8 cellular contexts compared by ENCODE assay signal in genomic region chr3:128727485-128727884, GRCh38. TPM values are rescaled to one million over a fixed set of nuclear protein-coding genes. Genes with fewer than 3 reads are reported as not detected.
DNase-seq lines count a peak whose midpoint lies in the region; ATAC-seq and TF ChIP-seq lines count a peak whose summit lies in the region.

No MANE protein-coding gene starts in this region.

- no peaks in the 10 kb centered on the region for H3K9me2 ChIP-seq in MM.1S (replicated peaks; ENCODE audit: insufficient read depth, low read length)

- H3K9me3 Mint-ChIP-seq in natural killer cell treated with Interleukin-12 subunit alpha and Interleukin-12 subunit beta and Interleukin-15 and Interleukin-18, amount 100 ng/mL, for 72 hours: no peaks in the 10 kb centered on the region

- no peaks in the 10 kb centered on the region for H3F3A ChIP-seq in MM.1S (ENCODE audit: insufficient read depth, low read length)

- DNase-seq in BE2C (no peak), MM.1S (no peak), SW 1271 (lab: John Stamatoyannopoulos, UW) (no peak), HPDE6-E6E7 (ENCODE audit: extremely low spot score) (no peak), NCI-H526 (lab: John Stamatoyannopoulos, UW) (no peak)
- no peak for DNase-seq in natural killer cell treated with Interleukin-12 subunit alpha and Interleukin-12 subunit beta and Interleukin-15 and Interleukin-18, amount 100 ng/mL, for 72 hours (ENCODE audit: low spot score)

- H3K4me2 ChIP-seq in MM.1S (ENCODE audit: low read depth, low read length): peak overlapping the region; percentile 92

- H3K4me3 Mint-ChIP-seq in natural killer cell treated with Interleukin-12 subunit alpha and Interleukin-12 subunit beta and Interleukin-15 and Interleukin-18, amount 100 ng/mL, for 72 hours: peak overlapping the region; percentile 97

- no peaks in the 10 kb centered on the region for H3K36me3 Mint-ChIP-seq in natural killer cell treated with Interleukin-12 subunit alpha and Interleukin-12 subunit beta and Interleukin-15 and Interleukin-18, amount 100 ng/mL, for 72 hours

- H3K4me3 ChIP-seq in BE2C (ENCODE audit: low read depth, low read length) (peak overlapping the region; percentile 97), MM.1S (ENCODE audit: low read length) (peak overlapping the region; percentile 99), duodenal mucosa (ENCODE audit: low read depth in 1 of 2, low read length in 2 of 2) (peak overlapping the region; percentile 81 to 93)

- H3K4me1 Mint-ChIP-seq in natural killer cell treated with Interleukin-12 subunit alpha and Interleukin-12 subunit beta and Interleukin-15 and Interleukin-18, amount 100 ng/mL, for 72 hours (ENCODE audit: low read depth in 2 of 2): peaks cover 54 to 64% of the 10 kb centered on the region in 2 donors

- ATAC-seq in natural killer cell treated with Interleukin-12 subunit alpha and Interleukin-12 subunit beta and Interleukin-15 and Interleukin-18, amount 100 ng/mL, for 72 hours: no peak
- no peak for ATAC-seq in HG02852 (IDR thresholded peaks at IDR 0.05; ENCODE audit: unreplicated experiment)

- TF ChIP-seq CTCF in BE2C (IDR thresholded peaks at IDR 0.05; ENCODE audit: low read depth, low read length) (no peak), MM.1S (IDR thresholded peaks at IDR 0.05; ENCODE audit: low read length) (no peak)

- H3K9ac ChIP-seq in MM.1S (ENCODE audit: low read length) (peak overlapping the region; percentile 96; the same call in 1 of the 2 replicates), duodenal mucosa (ENCODE audit: low read depth in 1 of 2, low read length in 2 of 2) (peak overlapping the region; percentile 95 to 97)

- no peak overlapping the region for H2AFZ ChIP-seq in MM.1S (ENCODE audit: low read length)

- peaks cover 66% of the 10 kb centered on the region for H3K79me2 ChIP-seq in MM.1S (ENCODE audit: low read length)

- H3K4me1 ChIP-seq in BE2C: peaks cover 3% of the 10 kb centered on the region; the same call in 1 of the 2 replicates
- H3K4me1 ChIP-seq in MM.1S (ENCODE audit: low read length): peaks cover 14% of the 10 kb centered on the region
- peaks cover 29 to 38% of the 10 kb centered on the region in 2 donors for H3K4me1 ChIP-seq in duodenal mucosa (ENCODE audit: control insufficient read depth in 1 of 2, insufficient read depth in 2 of 2, low read length in 2 of 2)

- peaks cover 35% of the 10 kb centered on the region for H4K20me1 ChIP-seq in MM.1S (ENCODE audit: insufficient read depth, low read length)

- peak overlapping the region; percentile 91 to 96 for H3K27ac Mint-ChIP-seq in natural killer cell treated with Interleukin-12 subunit alpha and Interleukin-12 subunit beta and Interleukin-15 and Interleukin-18, amount 100 ng/mL, for 72 hours

- H3K27me3 ChIP-seq in BE2C: no peaks in the 10 kb centered on the region
- H3K27me3 ChIP-seq in MM.1S (replicated peaks; ENCODE audit: insufficient read depth, low read length): no peaks in the 10 kb centered on the region
- H3K27me3 ChIP-seq in duodenal mucosa (ENCODE audit: control insufficient read depth in 1 of 2, insufficient read depth in 2 of 2, low read length in 2 of 2): no peaks in the 10 kb centered on the region

- H3K9me3 ChIP-seq in BE2C (no peaks in the 10 kb centered on the region), MM.1S (replicated peaks; ENCODE audit: insufficient read depth, low read length) (no peaks in the 10 kb centered on the region), duodenal mucosa (ENCODE audit: control insufficient read depth in 1 of 2, low read length in 2 of 2) (no peaks in the 10 kb centered on the region)

- H3K36me3 ChIP-seq in BE2C: peaks cover 8% of the 10 kb centered on the region
- H3K36me3 ChIP-seq in MM.1S (replicated peaks; ENCODE audit: insufficient read depth, low read length): no peaks in the 10 kb centered on the region
- no peaks in the 10 kb centered on the region for H3K36me3 ChIP-seq in duodenal mucosa (ENCODE audit: control insufficient read depth in 1 of 2, insufficient read depth in 2 of 2, low read length in 2 of 2)

- no peaks in the 10 kb centered on the region for H3K27me3 Mint-ChIP-seq in natural killer cell treated with Interleukin-12 subunit alpha and Interleukin-12 subunit beta and Interleukin-15 and Interleukin-18, amount 100 ng/mL, for 72 hours

- H3K27ac ChIP-seq in MM.1S (ENCODE audit: low read length) (no peak overlapping the region), duodenal mucosa (ENCODE audit: low read depth, low read length) (no peak overlapping the region)

RNA-seq across cellular contexts. Expression of gene RAB7A, which starts 1.5 kb away (rescaled TPM):
- 342 TPM for polyA plus RNA-seq in BE2C (2012; ENCODE audit: insufficient read depth, insufficient read length, low read depth)
- 100 to 1,000 TPM; 183 to 338 TPM for total RNA-seq in natural killer cell treated with Interleukin-12 subunit alpha and Interleukin-12 subunit beta and Interleukin-15 and Interleukin-18, amount 100 ng/mL, for 72 hours
